In the genomic region with DNA sequence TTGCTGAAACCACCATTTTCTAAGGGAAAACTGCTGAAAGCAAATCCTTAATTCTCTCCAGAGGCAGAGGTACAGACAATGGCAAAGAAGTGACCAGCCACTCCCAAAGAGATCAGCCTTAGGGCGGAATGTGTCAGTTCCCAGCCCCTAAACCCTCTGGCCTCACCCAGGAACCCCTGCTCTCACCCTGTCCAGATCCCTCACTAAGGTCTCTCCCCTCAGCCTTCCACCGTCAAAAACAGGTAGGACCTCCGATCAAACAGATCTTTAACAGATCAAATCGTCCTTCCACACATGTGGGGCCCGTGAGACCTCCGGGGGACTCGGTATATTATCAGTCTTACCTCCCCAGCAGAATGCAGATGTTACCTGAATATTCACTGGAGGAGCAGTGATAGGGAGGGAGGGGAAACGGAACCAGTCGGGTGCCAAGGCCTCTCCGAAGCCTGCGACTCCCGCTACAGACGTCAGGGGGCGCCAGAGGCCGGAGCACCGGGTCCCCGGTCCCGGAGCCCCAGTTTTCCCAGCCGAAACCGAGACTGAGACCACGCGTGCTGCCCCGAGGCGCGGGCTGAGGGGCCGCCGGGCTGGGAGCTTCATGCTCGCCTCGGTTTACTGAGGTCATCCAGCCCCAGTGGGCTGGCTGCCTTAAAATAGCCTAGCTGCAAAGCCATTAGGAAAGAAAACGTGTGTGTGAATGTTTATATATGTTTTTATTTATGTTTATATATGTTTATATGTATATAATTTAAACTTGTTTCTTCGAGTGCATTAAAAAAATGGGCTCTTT, we compare ENCODE assay signal across 9 cellular contexts. TPM values are rescaled to one million over a fixed set of nuclear protein-coding genes. Genes with fewer than 3 reads are reported as not detected.
DNase-seq lines count a peak whose midpoint lies in the region; ATAC-seq, FAIRE-seq and TF ChIP-seq lines count a peak whose summit lies in the region.
"Had no signal": no experiment of that assay in that cellular context is flagged by ENCODE, and none has a peak within 500 bp of the region (broad histone marks: within the 10 kb centered on the region; RNA-seq: fewer than 3 reads in every experiment).

No MANE protein-coding gene starts in this region.

- peaks cover 1% of the 10 kb centered on the region for H3K27me3 ChIP-seq in bronchial epithelial cell (ENCODE audit: control insufficient read depth, insufficient read depth, low read length)

- TF ChIP-seq CTCF in WTC11 (IDR thresholded peaks at IDR 0.05) (peak; percentile 97), bronchial epithelial cell (IDR thresholded peaks at IDR 0.05; ENCODE audit: insufficient read depth, low read length, severe bottlenecking) (peak; percentile 97)

- peak overlapping the region; percentile 19 for H3K4me3 ChIP-seq in bronchial epithelial cell (ENCODE audit: low read depth, low read length)

- ATAC-seq in HG02970 (IDR thresholded peaks at IDR 0.05; ENCODE audit: low FRiP score, unreplicated experiment) (peak; percentile 59), WTC11 (peak; percentile 94)

- no peaks in the 10 kb centered on the region for H3K36me3 Mint-ChIP-seq in WTC11

- H3K9me3 Mint-ChIP-seq in WTC11: no peaks in the 10 kb centered on the region

- no peaks in the 10 kb centered on the region; the same call in 1 of the 2 replicates for H3K27me3 Mint-ChIP-seq in WTC11 (ENCODE audit: low read depth)

- DNase-seq in NCI-H1436 (lab: John Stamatoyannopoulos, UW) (peak; percentile 62), NCI-H1436 treated with DMSO at 0.1 percent for 48 hours (lab: John Stamatoyannopoulos, UW) (no peak), NCI-H2171 (lab: John Stamatoyannopoulos, UW) (peak; percentile 49), WTC11 (ENCODE audit: low spot score) (peak; percentile 91), bronchial epithelial cell (ENCODE audit: low read depth) (peak; percentile 24), kidney glomerular epithelial cell (lab: John Stamatoyannopoulos, UW) (peak; percentile 36)
- DNase-seq in stimulated activated CD4-positive, alpha-beta T cell treated with anti-CD3 and anti-CD28 coated beads, Interleukin-1b, Interleukin-23, amount 100 ng/mL, for 48 hours: peak; percentile 77

- CTCF ChIA-PET in WTC11 (lab: Charles Lee): interaction anchor here (0.5 to 2.8 kb wide), 22 partner anchors 9 to 487 kb away, joined by 3 to 36 read pairs (median 4); a partner anchor contains a TSS

- no peaks in the 10 kb centered on the region for H3K36me3 ChIP-seq in bronchial epithelial cell (ENCODE audit: control insufficient read depth, insufficient read depth, low read length)

- no peak for FAIRE-seq in bronchial epithelial cell (lab: Jason Lieb, UNC)
- FAIRE-seq: A204.1 had no signal

- H3K4me1 Mint-ChIP-seq in WTC11: peaks cover 9% of the 10 kb centered on the region

- H3K27ac Mint-ChIP-seq in WTC11: 0 out of 2 replicates have a peak overlapping the region, but pooled peaks have one; percentile 84

- peak overlapping the region; percentile 55 for H3K4me3 Mint-ChIP-seq in WTC11

- POLR2A ChIA-PET in WTC11 (lab: Charles Lee): interaction anchor here (1.6 kb wide), 1 partner anchor 154 kb away, joined by 8 read pairs; a partner anchor contains a TSS

TF ChIP-seq in WTC11, 78 proteins besides CTCF, POLR2A, EP300 and RAD21:
- TF ChIP-seq, protein P1, sequence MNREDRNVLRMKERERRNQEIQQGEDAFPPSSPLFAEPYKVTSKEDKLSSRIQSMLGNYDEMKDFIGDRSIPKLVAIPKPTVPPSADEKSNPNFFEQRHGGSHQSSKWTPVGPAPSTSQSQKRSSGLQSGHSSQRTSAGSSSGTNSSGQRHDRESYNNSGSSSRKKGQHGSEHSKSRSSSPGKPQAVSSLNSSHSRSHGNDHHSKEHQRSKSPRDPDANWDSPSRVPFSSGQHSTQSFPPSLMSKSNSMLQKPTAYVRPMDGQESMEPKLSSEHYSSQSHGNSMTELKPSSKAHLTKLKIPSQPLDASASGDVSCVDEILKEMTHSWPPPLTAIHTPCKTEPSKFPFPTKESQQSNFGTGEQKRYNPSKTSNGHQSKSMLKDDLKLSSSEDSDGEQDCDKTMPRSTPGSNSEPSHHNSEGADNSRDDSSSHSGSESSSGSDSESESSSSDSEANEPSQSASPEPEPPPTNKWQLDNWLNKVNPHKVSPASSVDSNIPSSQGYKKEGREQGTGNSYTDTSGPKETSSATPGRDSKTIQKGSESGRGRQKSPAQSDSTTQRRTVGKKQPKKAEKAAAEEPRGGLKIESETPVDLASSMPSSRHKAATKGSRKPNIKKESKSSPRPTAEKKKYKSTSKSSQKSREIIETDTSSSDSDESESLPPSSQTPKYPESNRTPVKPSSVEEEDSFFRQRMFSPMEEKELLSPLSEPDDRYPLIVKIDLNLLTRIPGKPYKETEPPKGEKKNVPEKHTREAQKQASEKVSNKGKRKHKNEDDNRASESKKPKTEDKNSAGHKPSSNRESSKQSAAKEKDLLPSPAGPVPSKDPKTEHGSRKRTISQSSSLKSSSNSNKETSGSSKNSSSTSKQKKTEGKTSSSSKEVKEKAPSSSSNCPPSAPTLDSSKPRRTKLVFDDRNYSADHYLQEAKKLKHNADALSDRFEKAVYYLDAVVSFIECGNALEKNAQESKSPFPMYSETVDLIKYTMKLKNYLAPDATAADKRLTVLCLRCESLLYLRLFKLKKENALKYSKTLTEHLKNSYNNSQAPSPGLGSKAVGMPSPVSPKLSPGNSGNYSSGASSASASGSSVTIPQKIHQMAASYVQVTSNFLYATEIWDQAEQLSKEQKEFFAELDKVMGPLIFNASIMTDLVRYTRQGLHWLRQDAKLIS (CRISPR knock-in tag; IDR thresholded peaks at IDR 0.05; ENCODE audit: borderline replicate concordance): no peak
- TF ChIP-seq, protein P2, sequence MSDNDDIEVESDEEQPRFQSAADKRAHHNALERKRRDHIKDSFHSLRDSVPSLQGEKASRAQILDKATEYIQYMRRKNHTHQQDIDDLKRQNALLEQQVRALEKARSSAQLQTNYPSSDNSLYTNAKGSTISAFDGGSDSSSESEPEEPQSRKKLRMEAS (CRISPR knock-in tag; IDR thresholded peaks at IDR 0.05): 0 out of 2 replicates have a peak, but pooled peaks have one; percentile 29
- TF ChIP-seq ETV6 (CRISPR knock-in tag; IDR thresholded peaks at IDR 0.05): 0 out of 2 replicates have a peak, but pooled peaks have one; percentile 39
- TF ChIP-seq TEAD1 (CRISPR knock-in tag; IDR thresholded peaks at IDR 0.05): no peak
- TF ChIP-seq, protein P3, sequence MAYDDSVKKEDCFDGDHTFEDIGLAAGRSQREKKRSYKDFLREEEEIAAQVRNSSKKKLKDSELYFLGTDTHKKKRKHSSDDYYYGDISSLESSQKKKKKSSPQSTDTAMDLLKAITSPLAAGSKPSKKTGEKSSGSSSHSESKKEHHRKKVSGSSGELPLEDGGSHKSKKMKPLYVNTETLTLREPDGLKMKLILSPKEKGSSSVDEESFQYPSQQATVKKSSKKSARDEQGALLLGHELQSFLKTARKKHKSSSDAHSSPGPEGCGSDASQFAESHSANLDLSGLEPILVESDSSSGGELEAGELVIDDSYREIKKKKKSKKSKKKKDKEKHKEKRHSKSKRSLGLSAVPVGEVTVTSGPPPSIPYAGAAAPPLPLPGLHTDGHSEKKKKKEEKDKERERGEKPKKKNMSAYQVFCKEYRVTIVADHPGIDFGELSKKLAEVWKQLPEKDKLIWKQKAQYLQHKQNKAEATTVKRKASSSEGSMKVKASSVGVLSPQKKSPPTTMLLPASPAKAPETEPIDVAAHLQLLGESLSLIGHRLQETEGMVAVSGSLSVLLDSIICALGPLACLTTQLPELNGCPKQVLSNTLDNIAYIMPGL (CRISPR knock-in tag; IDR thresholded peaks at IDR 0.05): no peak

RNA-seq across cellular contexts. Expression of a gene that starts 23.6 kb away (rescaled TPM):
- total RNA-seq in WTC11 (2021) (0.25 to 0.63 TPM (median 0.27 TPM) in 3 replicates), bronchial epithelial cell (not detected in 2 replicates)

RNA-seq across cellular contexts. Expression of a gene that starts 27.3 kb away (rescaled TPM):
- 0.14 to 0.59 TPM (median 0.57 TPM) in 3 replicates for total RNA-seq in WTC11 (2021)
- total RNA-seq in bronchial epithelial cell: not detected in 2 replicates
